In the genomic region with DNA sequence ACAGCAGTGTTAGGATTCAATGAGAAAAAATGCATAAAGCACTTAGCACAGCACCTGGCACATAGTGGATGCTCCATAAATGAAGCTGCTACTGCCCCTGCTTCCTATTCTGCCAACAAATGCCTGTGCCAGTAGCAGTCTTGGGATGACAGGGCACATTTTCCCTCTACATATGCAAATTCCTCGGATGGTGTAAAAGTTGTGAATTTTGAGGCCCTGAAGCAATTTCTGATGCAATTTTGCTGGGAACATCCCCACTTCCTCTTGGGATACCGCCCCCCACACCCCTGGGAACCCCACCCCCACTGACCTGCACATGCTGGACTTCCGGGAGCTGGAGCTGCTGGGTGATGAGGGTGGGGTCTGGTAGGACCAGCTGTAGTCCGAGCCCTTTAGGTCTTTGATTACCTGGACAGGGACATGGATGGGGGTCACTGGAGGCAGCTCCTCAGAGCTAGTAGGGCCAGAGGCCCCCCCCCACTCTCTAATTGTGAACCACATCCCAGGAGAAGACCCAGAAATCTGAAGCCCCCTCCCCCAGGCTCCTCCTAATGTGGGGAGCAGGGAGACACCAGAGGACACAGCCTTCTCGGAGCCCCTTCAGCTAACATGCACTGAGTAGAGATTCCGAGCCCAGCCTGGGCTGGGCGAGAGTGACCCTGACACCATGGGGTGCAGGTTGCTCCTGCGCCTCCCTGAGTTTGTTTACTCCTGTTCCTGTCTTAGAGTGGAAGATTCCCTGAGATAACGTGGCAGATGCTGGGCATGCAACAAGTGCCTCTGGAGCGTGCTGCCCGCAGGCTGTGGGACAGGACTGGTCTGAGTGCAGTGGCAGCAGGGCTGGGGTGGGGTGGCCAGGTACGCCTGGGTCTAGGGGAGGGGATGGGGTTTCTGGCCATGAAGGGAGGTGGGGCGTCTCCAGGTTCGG, we compare ENCODE assay signal across 2 cellular contexts.
TF ChIP-seq lines count a peak whose summit lies in the region.

No MANE protein-coding gene starts in this region.

TF ChIP-seq in GM23338, 12 proteins besides CTCF, POLR2A, EP300 and RAD21 (continues in another document):
- TF ChIP-seq EZH2 (IDR thresholded peaks at IDR 0.05; ENCODE audit: low read depth, unreplicated experiment) (no peak), ZNF114 (CRISPR knock-in tag; IDR thresholded peaks at IDR 0.05) (no peak), EZH2phosphoT487 (IDR thresholded peaks at IDR 0.05; ENCODE audit: unreplicated experiment) (no peak), ZNF462 (CRISPR knock-in tag; IDR thresholded peaks at IDR 0.05) (no peak), STAT1 (IDR thresholded peaks at IDR 0.05; ENCODE audit: unreplicated experiment) (no peak), ZNF331 (CRISPR knock-in tag; IDR thresholded peaks at IDR 0.05; ENCODE audit: low read depth) (no peak), JUNB (IDR thresholded peaks at IDR 0.05; ENCODE audit: unreplicated experiment) (no peak), POLR2AphosphoS5 (IDR thresholded peaks at IDR 0.05; ENCODE audit: low read depth) (no peak), NANOG (IDR thresholded peaks at IDR 0.05; ENCODE audit: borderline replicate concordance) (no peak)
- TF ChIP-seq, protein P1, sequence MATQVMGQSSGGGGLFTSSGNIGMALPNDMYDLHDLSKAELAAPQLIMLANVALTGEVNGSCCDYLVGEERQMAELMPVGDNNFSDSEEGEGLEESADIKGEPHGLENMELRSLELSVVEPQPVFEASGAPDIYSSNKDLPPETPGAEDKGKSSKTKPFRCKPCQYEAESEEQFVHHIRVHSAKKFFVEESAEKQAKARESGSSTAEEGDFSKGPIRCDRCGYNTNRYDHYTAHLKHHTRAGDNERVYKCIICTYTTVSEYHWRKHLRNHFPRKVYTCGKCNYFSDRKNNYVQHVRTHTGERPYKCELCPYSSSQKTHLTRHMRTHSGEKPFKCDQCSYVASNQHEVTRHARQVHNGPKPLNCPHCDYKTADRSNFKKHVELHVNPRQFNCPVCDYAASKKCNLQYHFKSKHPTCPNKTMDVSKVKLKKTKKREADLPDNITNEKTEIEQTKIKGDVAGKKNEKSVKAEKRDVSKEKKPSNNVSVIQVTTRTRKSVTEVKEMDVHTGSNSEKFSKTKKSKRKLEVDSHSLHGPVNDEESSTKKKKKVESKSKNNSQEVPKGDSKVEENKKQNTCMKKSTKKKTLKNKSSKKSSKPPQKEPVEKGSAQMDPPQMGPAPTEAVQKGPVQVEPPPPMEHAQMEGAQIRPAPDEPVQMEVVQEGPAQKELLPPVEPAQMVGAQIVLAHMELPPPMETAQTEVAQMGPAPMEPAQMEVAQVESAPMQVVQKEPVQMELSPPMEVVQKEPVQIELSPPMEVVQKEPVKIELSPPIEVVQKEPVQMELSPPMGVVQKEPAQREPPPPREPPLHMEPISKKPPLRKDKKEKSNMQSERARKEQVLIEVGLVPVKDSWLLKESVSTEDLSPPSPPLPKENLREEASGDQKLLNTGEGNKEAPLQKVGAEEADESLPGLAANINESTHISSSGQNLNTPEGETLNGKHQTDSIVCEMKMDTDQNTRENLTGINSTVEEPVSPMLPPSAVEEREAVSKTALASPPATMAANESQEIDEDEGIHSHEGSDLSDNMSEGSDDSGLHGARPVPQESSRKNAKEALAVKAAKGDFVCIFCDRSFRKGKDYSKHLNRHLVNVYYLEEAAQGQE (IDR thresholded peaks at IDR 0.05; ENCODE audit: unreplicated experiment): no peak

TF ChIP-seq in HepG2, 621 proteins besides CTCF, POLR2A, EP300 and RAD21:
- TF ChIP-seq NR2F2 (IDR thresholded peaks at IDR 0.05; ENCODE audit: borderline replicate concordance, low read depth) (no peak), GTF3A (CRISPR knock-in tag; conservative IDR thresholded peaks at IDR 0.05) (no peak), MAFF (IDR thresholded peaks at IDR 0.05; ENCODE audit: low read depth, low read length) (no peak), POLR2AphosphoS5 (IDR thresholded peaks at IDR 0.05; ENCODE audit: low read depth, low read length) (0 out of 2 replicates have a peak, but pooled peaks have one; percentile 3), SSRP1 (CRISPR knock-in tag; IDR thresholded peaks at IDR 0.05) (0 out of 2 replicates have a peak, but pooled peaks have one; percentile 32), RXRB (CRISPR knock-in tag; IDR thresholded peaks at IDR 0.05; ENCODE audit: borderline replicate concordance) (no peak), RBM22 (optimal IDR thresholded peaks at IDR 0.05; ENCODE audit: low read length) (peak; percentile 40), ZBTB7B (CRISPR knock-in tag; IDR thresholded peaks at IDR 0.05) (no peak), ZNF264 (CRISPR knock-in tag; IDR thresholded peaks at IDR 0.05) (no peak), MTERF4 (CRISPR knock-in tag; IDR thresholded peaks at IDR 0.05) (no peak), NFE2L2 (IDR thresholded peaks at IDR 0.05; ENCODE audit: low read length) (peak; percentile 7; the same call in 1 of the 2 replicates), ZNF17 (CRISPR knock-in tag; IDR thresholded peaks at IDR 0.05) (no peak), POLR2G (IDR thresholded peaks at IDR 0.05; ENCODE audit: low read depth, low read length) (0 out of 2 replicates have a peak, but pooled peaks have one; percentile 24)
